In the genomic region with DNA sequence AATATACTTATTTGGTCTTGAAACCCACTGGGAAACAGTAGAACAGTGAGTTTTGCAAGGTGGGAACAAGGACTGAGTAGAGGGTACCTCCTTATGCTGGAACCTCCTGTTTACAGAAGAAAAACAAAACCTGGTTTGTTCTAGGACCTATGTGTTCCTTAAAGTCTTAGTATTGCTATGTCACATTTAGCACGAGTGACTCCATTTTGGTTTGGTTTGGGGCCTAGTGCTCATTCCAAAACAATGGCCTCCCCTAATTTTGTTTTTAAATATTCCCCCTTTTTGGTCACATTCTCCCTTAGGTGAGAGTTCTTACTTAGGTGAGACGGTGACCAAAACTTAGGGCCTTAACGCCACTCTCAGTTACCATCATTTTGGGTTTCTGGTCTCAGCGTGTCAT, we compare ENCODE assay signal across 21 cellular contexts.
"Had no signal": no experiment of that assay in that cellular context is flagged by ENCODE, and none has a peak within 500 bp of the region (broad histone marks: within the 10 kb centered on the region; RNA-seq: fewer than 3 reads in every experiment).

No MANE protein-coding gene starts in this region.

- H3K4me3 Mint-ChIP-seq: T-cell had no signal

- H3K4me2 ChIP-seq: KMS-11, SK-N-SH had no signal

- H3K9me3 ChIP-seq: SK-N-SH had no signal

- DNase-seq: MM.1S; NCI-H1092 treated with DMSO at 0.1 percent for 48 hours; NCI-H1436 treated with DMSO at 0.1 percent for 48 hours; NCI-H1694 treated with DMSO at 0.1 percent for 48 hours; NCI-H1930; NCI-H2081; NCI-H2107; NCI-H226; NCI-H446; NCI-H524 treated with DMSO at 0.1 percent for 48 hours; NCI-H69; NCI-H774; NK-92 treated with Interleukin-12 subunit alpha and Interleukin-12 subunit beta, amount 100 ng/mL, for 24 hours; PC-3; SHP77; SK-N-SH; SW 1271; T-cell had no signal

- H3K9me2 ChIP-seq: SK-N-SH had no signal

- H3K27ac ChIP-seq: KMS-11, RWPE1 had no signal

- H3K27me3 Mint-ChIP-seq: T-cell had no signal

- ATAC-seq: Panc1, PC-3, T-cell had no signal
